1 cellular context compared by ENCODE assay signal in the genomic region with DNA sequence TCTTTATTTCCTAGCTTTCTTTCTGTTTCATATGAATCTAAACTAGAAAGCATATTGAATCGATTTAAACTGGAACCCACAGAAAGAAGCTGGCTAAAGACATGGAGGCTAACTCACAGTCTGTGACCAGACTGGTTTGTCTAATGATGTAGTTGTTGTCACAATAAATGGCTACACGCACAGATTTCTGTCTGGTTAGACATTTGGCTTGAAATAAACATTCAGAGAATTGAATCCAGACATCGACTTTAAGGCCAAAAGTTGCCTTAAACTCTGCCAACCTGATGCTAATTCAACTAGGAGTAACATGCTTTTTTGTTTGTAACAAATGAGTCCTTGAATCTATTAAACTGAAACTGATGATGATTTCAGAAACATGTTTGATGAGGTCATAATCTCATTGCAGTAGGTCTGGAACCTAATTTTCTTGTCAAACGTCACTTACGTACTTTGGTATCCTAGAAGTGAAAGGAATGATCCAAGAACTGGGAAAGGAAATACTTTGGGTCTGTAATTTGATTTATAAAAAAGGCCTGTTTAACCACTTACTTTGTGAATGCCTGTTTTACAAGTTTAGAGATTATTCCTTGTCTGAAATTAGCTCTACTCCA.
TF ChIP-seq lines count a peak whose summit lies in the region.

No MANE protein-coding gene starts in this region.

TF ChIP-seq in SK-N-SH, 30 proteins besides CTCF, POLR2A, EP300 and RAD21 (continued from another document):
- TF ChIP-seq, protein P1, sequence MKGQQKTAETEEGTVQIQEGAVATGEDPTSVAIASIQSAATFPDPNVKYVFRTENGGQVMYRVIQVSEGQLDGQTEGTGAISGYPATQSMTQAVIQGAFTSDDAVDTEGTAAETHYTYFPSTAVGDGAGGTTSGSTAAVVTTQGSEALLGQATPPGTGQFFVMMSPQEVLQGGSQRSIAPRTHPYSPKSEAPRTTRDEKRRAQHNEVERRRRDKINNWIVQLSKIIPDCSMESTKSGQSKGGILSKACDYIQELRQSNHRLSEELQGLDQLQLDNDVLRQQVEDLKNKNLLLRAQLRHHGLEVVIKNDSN (IDR thresholded peaks at IDR 0.05; ENCODE audit: borderline replicate concordance, low read depth), result no peak
- TF ChIP-seq CHD2 (IDR thresholded peaks at IDR 0.05; ENCODE audit: low read length, partially characterized antibody), result no peak
